Comparison of ENCODE assay signal across 32 cellular contexts in the genomic region with DNA sequence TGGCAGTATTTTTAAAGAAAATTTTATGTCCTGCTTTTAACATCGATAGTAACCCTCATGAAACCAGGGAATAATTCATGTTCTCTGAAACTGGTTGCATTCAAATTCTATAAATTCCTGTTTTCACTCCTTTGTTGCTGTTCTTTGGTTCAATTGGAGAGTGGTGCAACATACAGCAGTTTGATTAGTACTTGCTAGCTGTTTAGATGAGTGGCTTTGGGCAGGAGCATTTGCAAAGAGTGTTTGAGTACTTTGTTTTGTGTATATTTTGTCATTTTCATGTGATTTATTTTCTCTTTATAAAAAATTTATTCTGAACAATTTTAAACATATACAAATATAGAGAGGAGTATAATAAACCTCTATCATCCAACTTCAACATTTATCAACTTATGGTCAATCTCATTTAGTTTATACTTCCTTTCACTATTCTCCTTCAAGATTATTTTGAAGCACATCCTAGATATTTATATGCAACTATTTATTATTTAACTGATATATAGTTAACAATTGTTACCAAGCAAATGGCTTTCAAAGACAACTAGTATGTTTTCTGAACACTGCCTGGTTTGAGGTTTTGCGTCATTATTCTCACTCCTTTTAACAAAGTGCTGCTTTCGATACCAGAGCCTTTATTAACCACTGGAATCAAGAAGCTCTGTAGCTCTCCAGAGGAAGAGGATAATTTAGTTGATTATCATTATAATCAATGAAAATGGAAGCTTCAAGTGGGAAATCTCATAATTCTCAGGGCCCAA. TPM values are rescaled to one million over a fixed set of nuclear protein-coding genes. Genes with fewer than 3 reads are reported as not detected.
"Had no signal": no experiment of that assay in that cellular context is flagged by ENCODE, and none has a peak within 500 bp of the region (broad histone marks: within the 10 kb centered on the region; RNA-seq: fewer than 3 reads in every experiment).

No MANE protein-coding gene starts in this region.

- DNase-seq: hippocampal formation; immature natural killer cell; kidney; left colon; left lung; lower lobe of right lung; mammary epithelial cell; mesendoderm; mucosa of descending colon; naive thymus-derived CD4-positive, alpha-beta T cell; ovary; right lobe of liver; stimulated activated CD4-positive, alpha-beta T cell treated with anti-CD3 and anti-CD28 coated beads, Interleukin-1b, Interleukin-23, amount 100 ng/mL, for 48 hours; stimulated activated CD4-positive, alpha-beta T cell treated with anti-CD3 and anti-CD28 coated beads, Interleukin-2, amount 100 ng/mL, for 48 hours; stimulated activated naive B cell treated with anti-CD40 and anti-IgM and Interleukin-4, amounts not matched to agents 10 μg/mL and 1 μg/mL and 100 μg/mL, for 72 hours; stimulated activated naive CD8-positive, alpha-beta T cell treated with anti-CD3 and anti-CD28 coated beads, Interleukin-15, Interleukin-2, amounts not matched to agents 100 U/mL and 50 U/mL, for 24 hours; stomach; testis; thyroid gland; transverse colon; upper lobe of left lung had no signal

- FAIRE-seq: islet of Langerhans, kidney had no signal

- ATAC-seq: left colon; left lung; lower lobe of right lung; mucosa of descending colon; naive thymus-derived CD4-positive, alpha-beta T cell; natural killer cell treated with Interleukin-12 subunit alpha and Interleukin-12 subunit beta and Interleukin-15 and Interleukin-18, amount 100 ng/mL, for 72 hours; right lobe of liver; stimulated activated naive B cell treated with anti-CD40 and anti-IgM and Interleukin-4, amounts not matched to agents 10 μg/mL and 1 μg/mL and 100 μg/mL, for 72 hours; stimulated activated naive CD8-positive, alpha-beta T cell treated with anti-CD3 and anti-CD28 coated beads, Interleukin-15, Interleukin-2, amounts not matched to agents 100 U/mL and 50 U/mL, for 24 hours had no signal

- H3K4me3 ChIP-seq: left lung, lower lobe of right lung, mucosa of descending colon, ovary, right atrium auricular region, right lobe of liver, smooth muscle cell, stomach, testis, thyroid gland, transverse colon, upper lobe of left lung, vagina had no signal

RNA-seq across cellular contexts. Expression of a gene that starts 19.4 kb away (rescaled TPM):
- total RNA-seq: kidney; left colon; liver; lower lobe of right lung; naive thymus-derived CD4-positive, alpha-beta T cell; natural killer cell treated with Interleukin-12 subunit alpha and Interleukin-12 subunit beta and Interleukin-15 and Interleukin-18, amount 100 ng/mL, for 72 hours; omental fat pad; renal cortical epithelial cell; smooth muscle cell; stomach; thyroid gland; transverse colon; upper lobe of left lung; urinary bladder; vagina had no signal

RNA-seq across cellular contexts. Expression of a gene that starts 22.2 kb away (rescaled TPM):
- total RNA-seq: kidney; left colon; left lung; liver; lower lobe of right lung; mesothelial cell of epicardium; mucosa of descending colon; naive thymus-derived CD4-positive, alpha-beta T cell; natural killer cell treated with Interleukin-12 subunit alpha and Interleukin-12 subunit beta and Interleukin-15 and Interleukin-18, amount 100 ng/mL, for 72 hours; omental fat pad; ovary; progenitor cell of endocrine pancreas; renal cortical epithelial cell; right atrium auricular region; smooth muscle cell; stomach; thyroid gland; transverse colon; upper lobe of left lung; urinary bladder; vagina had no signal
